In genomic region chr9:3868012-3868411, GRCh38 we compare ENCODE assay signal across 1 cellular context.
TF ChIP-seq lines count a peak whose summit lies in the region.

No MANE protein-coding gene starts in this region.

TF ChIP-seq in IMR-90, 13 proteins besides CTCF, POLR2A, EP300 and RAD21 (continued from another document):
- TF ChIP-seq USF2 (IDR thresholded peaks at IDR 0.05; ENCODE audit: low read depth, low read length) = no peak
